In genomic region chr9:38339496-38339895, GRCh38 we compare ENCODE assay signal across 16 cellular contexts. TPM values are rescaled to one million over a fixed set of nuclear protein-coding genes. Genes with fewer than 3 reads are reported as not detected.
DNase-seq lines count a peak whose midpoint lies in the region; ATAC-seq and TF ChIP-seq lines count a peak whose summit lies in the region.
"Had no signal": no experiment of that assay in that cellular context is flagged by ENCODE, and none has a peak within 500 bp of the region (broad histone marks: within the 10 kb centered on the region; RNA-seq: fewer than 3 reads in every experiment).

No MANE protein-coding gene starts in this region.

- no peak overlapping the region for H2BK20ac ChIP-seq in IMR-90 (ENCODE audit: low read depth, low read length)

- H3K18ac ChIP-seq in IMR-90 (ENCODE audit: low read depth, low read length): no peak overlapping the region
- H3K18ac ChIP-seq in mesenchymal stem cell (ENCODE audit: low read depth in 1 of 2, low read length in 2 of 2): no peak overlapping the region

- H2AFZ ChIP-seq in IMR-90 (replicated peaks; ENCODE audit: low read length, poor library complexity): no peak overlapping the region
- no peak overlapping the region for H2AFZ ChIP-seq in mesenchymal stem cell (ENCODE audit: low read depth, low read length)

- CTCF ChIA-PET in IMR-90 (lab: Yijun Ruan, JAX): no interaction called here

- no peaks in the 10 kb centered on the region for H3K9me1 ChIP-seq in IMR-90 (ENCODE audit: insufficient read depth, low read length)

- intact Hi-C loops in IMR-90 (cut with micrococcal nuclease): loop anchor here (10.0 kb wide), 1 partner anchor 65 kb away; no protein-coding TSS in a partner anchor

- H4K91ac ChIP-seq in IMR-90 (ENCODE audit: insufficient read depth, low read depth, low read length): no peak overlapping the region
- H4K91ac ChIP-seq in mesenchymal stem cell (ENCODE audit: low read length): no peak overlapping the region

- H4K8ac ChIP-seq in IMR-90 (ENCODE audit: low read depth in 2 of 2, low read length in 2 of 2) (no peak overlapping the region), mesenchymal stem cell (ENCODE audit: low read length) (no peak overlapping the region)

- TF ChIP-seq CTCF in AG09319 (IDR thresholded peaks at IDR 0.05; ENCODE audit: low read depth, low read length) (no peak), IMR-90 (conservative IDR thresholded peaks at IDR 0.05; ENCODE audit: low read depth, low read length) (no peak)

- no peak overlapping the region for H2BK5ac ChIP-seq in IMR-90 (ENCODE audit: low read depth, low read length, poor library complexity, severe bottlenecking)
- H2BK5ac ChIP-seq in mesenchymal stem cell (ENCODE audit: low read depth, low read length, poor library complexity, severe bottlenecking): no peak overlapping the region

- H3K27ac ChIP-seq in IMR-90 (ENCODE audit: insufficient read depth, low read length) (no peak overlapping the region), mesenchymal stem cell (ENCODE audit: low read length, poor library complexity, severe bottlenecking) (peak overlapping the region; percentile 56)
- H3K27ac ChIP-seq: BLaER1, ovary, thyroid gland had no signal

- no peak overlapping the region for H4K5ac ChIP-seq in IMR-90 (ENCODE audit: low read depth, low read length)

- DNase-seq in AG09319 (ENCODE audit: extremely low read depth, low read depth) (peak; percentile 70), IMR-90 (peak; percentile 60), fibroblast of gingiva (ENCODE audit: low read depth) (peak; percentile 83), mesenchymal stem cell (no peak), A172 (ENCODE audit: low spot score) (no peak), T-helper 17 cell (no peak)
- DNase-seq: DMS79, midbrain, NCI-H1092 treated with DMSO at 0.1 percent for 48 hours, OCI-M1, ovary, thyroid gland had no signal

- BruUV-seq in IMR-90 (replicated peaks; lab: Mats Ljungman, UMichigan): no TSS peak

- no peaks in the 10 kb centered on the region for H3K79me1 ChIP-seq in IMR-90 (ENCODE audit: low read depth in 1 of 2, low read length in 2 of 2)
- no peaks in the 10 kb centered on the region for H3K79me1 ChIP-seq in mesenchymal stem cell (replicated peaks; ENCODE audit: low read length, poor library complexity, severe bottlenecking)

- H3K4me2 ChIP-seq in IMR-90 (ENCODE audit: low read depth, low read length) (no peak overlapping the region), mesenchymal stem cell (ENCODE audit: low read length, poor library complexity, severe bottlenecking) (no peak overlapping the region)
- H3K4me2 ChIP-seq: BLaER1 had no signal

- H3K23ac ChIP-seq in IMR-90 (ENCODE audit: low read depth, low read length) (no peak overlapping the region), mesenchymal stem cell (ENCODE audit: low read length in 2 of 2) (no peak overlapping the region)

- no peak overlapping the region for H2BK120ac ChIP-seq in IMR-90 (ENCODE audit: low read depth, low read length)
- no peak overlapping the region for H2BK120ac ChIP-seq in mesenchymal stem cell (ENCODE audit: low read depth, low read length)

- H3K9ac ChIP-seq in IMR-90 (ENCODE audit: low read depth, low read length): no peak overlapping the region
- H3K9ac ChIP-seq in mesenchymal stem cell (ENCODE audit: low read length): peak overlapping the region; percentile 65
- H3K9ac ChIP-seq: BLaER1 had no signal

- ATAC-seq in IMR-90 (ENCODE audit: low read depth) (peak; percentile 56), HG03039 (IDR thresholded peaks at IDR 0.05; ENCODE audit: unreplicated experiment) (no peak), T-helper 17 cell (no peak), HG03521 (IDR thresholded peaks at IDR 0.05; ENCODE audit: unreplicated experiment) (no peak)

- no peaks in the 10 kb centered on the region for H3K4me1 Mint-ChIP-seq in T-helper 17 cell
- H3K4me1 Mint-ChIP-seq: IgD-negative memory B cell had no signal

- H3K4ac ChIP-seq in IMR-90 (ENCODE audit: low read depth, low read length) (no peak overlapping the region), mesenchymal stem cell (ENCODE audit: low read depth in 1 of 2, low read length in 2 of 2) (no peak overlapping the region)

- H3K27me3 Mint-ChIP-seq in T-helper 17 cell: peaks cover 30% of the 10 kb centered on the region

- in situ Hi-C loops in IMR-90 (cut with MboI; ENCODE audit: low sequenced_read_pairs): no loop called here

- TF ChIP-seq RAD21 in IMR-90 (IDR thresholded peaks at IDR 0.05; ENCODE audit: low read length): no peak

- no peak overlapping the region for H3K14ac ChIP-seq in IMR-90 (replicated peaks; ENCODE audit: low read depth, low read length)
- H3K14ac ChIP-seq in mesenchymal stem cell (ENCODE audit: low read length in 2 of 2): no peak overlapping the region

- no peak overlapping the region for H3K4me3 ChIP-seq in IMR-90 (ENCODE audit: insufficient read depth, low read depth, low read length)
- H3K4me3 ChIP-seq in mesenchymal stem cell (ENCODE audit: insufficient read depth in 1 of 2, low read depth in 1 of 2, low read length in 2 of 2): peak overlapping the region in 1 of 2 experiments; percentile 20
- H3K4me3 ChIP-seq: BLaER1, ovary, thyroid gland had no signal

- peaks cover 44% of the 10 kb centered on the region for H3K27me3 ChIP-seq in IMR-90 (ENCODE audit: control insufficient read depth, insufficient read depth, low read length)
- peaks cover 0 to 51% of the 10 kb centered on the region in 2 experiments for H3K27me3 ChIP-seq in mesenchymal stem cell (ENCODE audit: control insufficient read depth in 1 of 2, insufficient read depth in 1 of 2, low read length in 2 of 2)
- H3K27me3 ChIP-seq: BLaER1, ovary, thyroid gland had no signal

- H2AK5ac ChIP-seq in IMR-90 (ENCODE audit: low read depth, low read length): no peak overlapping the region
- H2AK5ac ChIP-seq in mesenchymal stem cell (ENCODE audit: low read length, severe bottlenecking): peak overlapping the region; percentile 77

- dilution Hi-C loops in IMR-90 (cut with HindIII; ENCODE audit: low sequenced_read_pairs, unreplicated experiment): no loop called here

- POLR2A ChIA-PET in IMR-90 (lab: Charles Lee; ENCODE audit: unreplicated experiment): no interaction called here

- peaks cover 4% of the 10 kb centered on the region for H3K36me3 Mint-ChIP-seq in T-helper 17 cell (ENCODE audit: low read depth)
- H3K36me3 Mint-ChIP-seq: IgD-negative memory B cell had no signal

- no peak overlapping the region for H3K27ac Mint-ChIP-seq in T-helper 17 cell
- H3K27ac Mint-ChIP-seq: IgD-negative memory B cell had no signal

- H3K56ac ChIP-seq in IMR-90 (ENCODE audit: extremely low read depth, insufficient read depth, low read length): no peak overlapping the region

- H2BK15ac ChIP-seq in IMR-90 (ENCODE audit: low read depth, low read length) (no peak overlapping the region), mesenchymal stem cell (ENCODE audit: low read depth, poor library complexity, severe bottlenecking) (no peak overlapping the region)

- H2BK12ac ChIP-seq in mesenchymal stem cell (ENCODE audit: low read length in 2 of 2): no peak overlapping the region

- 40% methylated on average over 1 of the region's 2 CpGs; no CpG with 5 or more reads in 1 of the 2 experiments for WGBS in IMR-90 (ENCODE audit: extremely low coverage in 2 of 2, insufficient read length in 1 of 2), 2 experiments
- WGBS in mesenchymal stem cell: 73% methylated on average over 2 of the region's 2 CpGs

- H3K36me3 ChIP-seq in IMR-90 (ENCODE audit: control insufficient read depth, insufficient read depth, low read length) (no peaks in the 10 kb centered on the region), mesenchymal stem cell (ENCODE audit: control insufficient read depth in 1 of 2, insufficient read depth in 2 of 2, low read depth in 1 of 2, low read length in 2 of 2) (no peaks in the 10 kb centered on the region)
- H3K36me3 ChIP-seq: BLaER1, ovary, thyroid gland had no signal

- no peak for TF ChIP-seq POLR2A in IMR-90 (IDR thresholded peaks at IDR 0.05; ENCODE audit: low read depth, low read length)

- H3K9me3 ChIP-seq in IMR-90 (ENCODE audit: control insufficient read depth, insufficient read depth, low read length): no peaks in the 10 kb centered on the region
- H3K9me3 ChIP-seq in mesenchymal stem cell (ENCODE audit: control insufficient read depth, low read length): peaks cover 4% of the 10 kb centered on the region
- H3K9me3 ChIP-seq in T-helper 17 cell (ENCODE audit: control insufficient read depth, low read length, poor library complexity, severe bottlenecking): no peaks in the 10 kb centered on the region
- H3K9me3 ChIP-seq: BLaER1, ovary, thyroid gland had no signal

- H2AK9ac ChIP-seq in IMR-90 (replicated peaks; ENCODE audit: low read depth, low read length, poor library complexity): no peak overlapping the region

- H3K4me1 ChIP-seq in IMR-90 (ENCODE audit: control insufficient read depth, insufficient read depth, low read length) (peaks cover 5% of the 10 kb centered on the region; the same call in 1 of the 2 replicates), mesenchymal stem cell (ENCODE audit: control insufficient read depth, insufficient read depth, low read depth, low read length) (peaks cover 16% of the 10 kb centered on the region)
- H3K4me1 ChIP-seq: BLaER1, thyroid gland had no signal

- no peak overlapping the region for H3K4me3 Mint-ChIP-seq in T-helper 17 cell
- H3K4me3 Mint-ChIP-seq: IgD-negative memory B cell had no signal

- H4K20me1 ChIP-seq in IMR-90 (ENCODE audit: insufficient read depth, low read length): no peaks in the 10 kb centered on the region
- H4K20me1 ChIP-seq: BLaER1 had no signal

TF ChIP-seq in IMR-90, 13 proteins besides CTCF, POLR2A, EP300 and RAD21 (continues in another document):
- TF ChIP-seq CHD1 (IDR thresholded peaks at IDR 0.05; ENCODE audit: low read depth, low read length) (no peak), BHLHE40 (IDR thresholded peaks at IDR 0.05; ENCODE audit: low read depth, low read length) (no peak), RCOR1 (IDR thresholded peaks at IDR 0.05; ENCODE audit: insufficient replicate concordance, low read length) (no peak), NFE2L2 (IDR thresholded peaks at IDR 0.05; ENCODE audit: low read depth, low read length) (no peak), MXI1 (IDR thresholded peaks at IDR 0.05; ENCODE audit: borderline replicate concordance, low read depth, low read length) (no peak), RFX5 (IDR thresholded peaks at IDR 0.05; ENCODE audit: low read depth, low read length) (no peak), MAFK (IDR thresholded peaks at IDR 0.05; ENCODE audit: low read depth, low read length) (no peak), SMC3 (IDR thresholded peaks at IDR 0.05; ENCODE audit: low read depth, low read length) (no peak), CEBPB (IDR thresholded peaks at IDR 0.05; ENCODE audit: low read depth, low read length) (no peak), FOS (IDR thresholded peaks at IDR 0.05; ENCODE audit: low read depth, low read length) (no peak)

RNA-seq across cellular contexts. Expression of gene ALDH1B1, which starts 53.0 kb away (rescaled TPM):
- total RNA-seq in IMR-90 (2012; rRNA removed) (37.2 and 37.6 TPM in 2 replicates), T-helper 17 cell (1 to 10 TPM; 1.7 to 2.7 TPM)
- polyA plus RNA-seq in IMR-90 (2012; rRNA removed): 27.2 and 29.6 TPM in 2 replicates
- 17.3 and 24.3 TPM in 2 replicates for polyA plus RNA-seq in IMR-90 (2012; cell fraction: cytosol; rRNA removed)
- 8.2 and 8.4 TPM in 2 replicates for polyA plus RNA-seq in IMR-90 (2012; cell fraction: nucleus; rRNA removed; ENCODE audit: low replicate concordance)
- polyA plus RNA-seq in mesenchymal stem cell (2013, experiment 1 of 2): 10.5 TPM
- polyA plus RNA-seq in mesenchymal stem cell (2013, experiment 2 of 2): 9.8 TPM
- 23.0 and 26.1 TPM in 2 replicates for total RNA-seq in A172 (2014; rRNA removed; shearing (Covaris generic))

Comparison
In these comparisons a context has a peak if more than half of its experiments do, and no peak if none do; other contexts are left out.
1. DNase-seq: peak in AG09319 (single experiment), IMR-90 (single experiment) and fibroblast of gingiva (single experiment); none in mesenchymal stem cell (single experiment), A172 (single experiment) and T-helper 17 cell (0 of 3).